1 cellular context compared by ENCODE assay signal in the genomic region with DNA sequence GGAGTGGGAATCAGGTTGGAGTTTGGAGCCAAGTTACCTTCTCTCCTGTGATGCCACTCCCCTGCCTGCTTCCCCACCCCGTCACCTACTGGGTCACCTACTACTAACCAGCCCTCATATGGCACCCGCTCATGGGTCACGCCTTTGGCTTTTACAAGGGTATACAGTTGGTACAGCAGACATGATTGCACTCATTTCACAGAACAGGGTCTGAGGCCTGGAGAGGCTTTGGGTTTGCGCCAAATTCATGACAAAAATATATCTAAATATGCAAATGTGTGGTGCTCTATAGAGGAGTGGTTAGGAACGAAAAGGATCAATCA.
TF ChIP-seq lines count a peak whose summit lies in the region.

No MANE protein-coding gene starts in this region.

TF ChIP-seq in H1, 55 proteins besides CTCF, POLR2A, EP300 and RAD21:
- TF ChIP-seq CEBPB (IDR thresholded peaks at IDR 0.05; ENCODE audit: low read depth, low read length): no peak
- no peak for TF ChIP-seq GABPA (IDR thresholded peaks at IDR 0.05; ENCODE audit: borderline replicate concordance, insufficient read depth, low read length)
- TF ChIP-seq BCL11A (IDR thresholded peaks at IDR 0.05; ENCODE audit: low read depth in 2 of 2, low read length in 2 of 2): no peak
- TF ChIP-seq, protein P1, sequence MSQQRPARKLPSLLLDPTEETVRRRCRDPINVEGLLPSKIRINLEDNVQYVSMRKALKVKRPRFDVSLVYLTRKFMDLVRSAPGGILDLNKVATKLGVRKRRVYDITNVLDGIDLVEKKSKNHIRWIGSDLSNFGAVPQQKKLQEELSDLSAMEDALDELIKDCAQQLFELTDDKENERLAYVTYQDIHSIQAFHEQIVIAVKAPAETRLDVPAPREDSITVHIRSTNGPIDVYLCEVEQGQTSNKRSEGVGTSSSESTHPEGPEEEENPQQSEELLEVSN (IDR thresholded peaks at IDR 0.05): no peak
- no peak for TF ChIP-seq CTBP2 (IDR thresholded peaks at IDR 0.05; ENCODE audit: borderline replicate concordance, insufficient read depth, insufficient read length, low read length)
- no peak for TF ChIP-seq CREB1 (IDR thresholded peaks at IDR 0.05)
- TF ChIP-seq, protein P2, sequence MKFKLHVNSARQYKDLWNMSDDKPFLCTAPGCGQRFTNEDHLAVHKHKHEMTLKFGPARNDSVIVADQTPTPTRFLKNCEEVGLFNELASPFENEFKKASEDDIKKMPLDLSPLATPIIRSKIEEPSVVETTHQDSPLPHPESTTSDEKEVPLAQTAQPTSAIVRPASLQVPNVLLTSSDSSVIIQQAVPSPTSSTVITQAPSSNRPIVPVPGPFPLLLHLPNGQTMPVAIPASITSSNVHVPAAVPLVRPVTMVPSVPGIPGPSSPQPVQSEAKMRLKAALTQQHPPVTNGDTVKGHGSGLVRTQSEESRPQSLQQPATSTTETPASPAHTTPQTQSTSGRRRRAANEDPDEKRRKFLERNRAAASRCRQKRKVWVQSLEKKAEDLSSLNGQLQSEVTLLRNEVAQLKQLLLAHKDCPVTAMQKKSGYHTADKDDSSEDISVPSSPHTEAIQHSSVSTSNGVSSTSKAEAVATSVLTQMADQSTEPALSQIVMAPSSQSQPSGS (IDR thresholded peaks at IDR 0.05; ENCODE audit: low read length): no peak
- TF ChIP-seq, protein P3, sequence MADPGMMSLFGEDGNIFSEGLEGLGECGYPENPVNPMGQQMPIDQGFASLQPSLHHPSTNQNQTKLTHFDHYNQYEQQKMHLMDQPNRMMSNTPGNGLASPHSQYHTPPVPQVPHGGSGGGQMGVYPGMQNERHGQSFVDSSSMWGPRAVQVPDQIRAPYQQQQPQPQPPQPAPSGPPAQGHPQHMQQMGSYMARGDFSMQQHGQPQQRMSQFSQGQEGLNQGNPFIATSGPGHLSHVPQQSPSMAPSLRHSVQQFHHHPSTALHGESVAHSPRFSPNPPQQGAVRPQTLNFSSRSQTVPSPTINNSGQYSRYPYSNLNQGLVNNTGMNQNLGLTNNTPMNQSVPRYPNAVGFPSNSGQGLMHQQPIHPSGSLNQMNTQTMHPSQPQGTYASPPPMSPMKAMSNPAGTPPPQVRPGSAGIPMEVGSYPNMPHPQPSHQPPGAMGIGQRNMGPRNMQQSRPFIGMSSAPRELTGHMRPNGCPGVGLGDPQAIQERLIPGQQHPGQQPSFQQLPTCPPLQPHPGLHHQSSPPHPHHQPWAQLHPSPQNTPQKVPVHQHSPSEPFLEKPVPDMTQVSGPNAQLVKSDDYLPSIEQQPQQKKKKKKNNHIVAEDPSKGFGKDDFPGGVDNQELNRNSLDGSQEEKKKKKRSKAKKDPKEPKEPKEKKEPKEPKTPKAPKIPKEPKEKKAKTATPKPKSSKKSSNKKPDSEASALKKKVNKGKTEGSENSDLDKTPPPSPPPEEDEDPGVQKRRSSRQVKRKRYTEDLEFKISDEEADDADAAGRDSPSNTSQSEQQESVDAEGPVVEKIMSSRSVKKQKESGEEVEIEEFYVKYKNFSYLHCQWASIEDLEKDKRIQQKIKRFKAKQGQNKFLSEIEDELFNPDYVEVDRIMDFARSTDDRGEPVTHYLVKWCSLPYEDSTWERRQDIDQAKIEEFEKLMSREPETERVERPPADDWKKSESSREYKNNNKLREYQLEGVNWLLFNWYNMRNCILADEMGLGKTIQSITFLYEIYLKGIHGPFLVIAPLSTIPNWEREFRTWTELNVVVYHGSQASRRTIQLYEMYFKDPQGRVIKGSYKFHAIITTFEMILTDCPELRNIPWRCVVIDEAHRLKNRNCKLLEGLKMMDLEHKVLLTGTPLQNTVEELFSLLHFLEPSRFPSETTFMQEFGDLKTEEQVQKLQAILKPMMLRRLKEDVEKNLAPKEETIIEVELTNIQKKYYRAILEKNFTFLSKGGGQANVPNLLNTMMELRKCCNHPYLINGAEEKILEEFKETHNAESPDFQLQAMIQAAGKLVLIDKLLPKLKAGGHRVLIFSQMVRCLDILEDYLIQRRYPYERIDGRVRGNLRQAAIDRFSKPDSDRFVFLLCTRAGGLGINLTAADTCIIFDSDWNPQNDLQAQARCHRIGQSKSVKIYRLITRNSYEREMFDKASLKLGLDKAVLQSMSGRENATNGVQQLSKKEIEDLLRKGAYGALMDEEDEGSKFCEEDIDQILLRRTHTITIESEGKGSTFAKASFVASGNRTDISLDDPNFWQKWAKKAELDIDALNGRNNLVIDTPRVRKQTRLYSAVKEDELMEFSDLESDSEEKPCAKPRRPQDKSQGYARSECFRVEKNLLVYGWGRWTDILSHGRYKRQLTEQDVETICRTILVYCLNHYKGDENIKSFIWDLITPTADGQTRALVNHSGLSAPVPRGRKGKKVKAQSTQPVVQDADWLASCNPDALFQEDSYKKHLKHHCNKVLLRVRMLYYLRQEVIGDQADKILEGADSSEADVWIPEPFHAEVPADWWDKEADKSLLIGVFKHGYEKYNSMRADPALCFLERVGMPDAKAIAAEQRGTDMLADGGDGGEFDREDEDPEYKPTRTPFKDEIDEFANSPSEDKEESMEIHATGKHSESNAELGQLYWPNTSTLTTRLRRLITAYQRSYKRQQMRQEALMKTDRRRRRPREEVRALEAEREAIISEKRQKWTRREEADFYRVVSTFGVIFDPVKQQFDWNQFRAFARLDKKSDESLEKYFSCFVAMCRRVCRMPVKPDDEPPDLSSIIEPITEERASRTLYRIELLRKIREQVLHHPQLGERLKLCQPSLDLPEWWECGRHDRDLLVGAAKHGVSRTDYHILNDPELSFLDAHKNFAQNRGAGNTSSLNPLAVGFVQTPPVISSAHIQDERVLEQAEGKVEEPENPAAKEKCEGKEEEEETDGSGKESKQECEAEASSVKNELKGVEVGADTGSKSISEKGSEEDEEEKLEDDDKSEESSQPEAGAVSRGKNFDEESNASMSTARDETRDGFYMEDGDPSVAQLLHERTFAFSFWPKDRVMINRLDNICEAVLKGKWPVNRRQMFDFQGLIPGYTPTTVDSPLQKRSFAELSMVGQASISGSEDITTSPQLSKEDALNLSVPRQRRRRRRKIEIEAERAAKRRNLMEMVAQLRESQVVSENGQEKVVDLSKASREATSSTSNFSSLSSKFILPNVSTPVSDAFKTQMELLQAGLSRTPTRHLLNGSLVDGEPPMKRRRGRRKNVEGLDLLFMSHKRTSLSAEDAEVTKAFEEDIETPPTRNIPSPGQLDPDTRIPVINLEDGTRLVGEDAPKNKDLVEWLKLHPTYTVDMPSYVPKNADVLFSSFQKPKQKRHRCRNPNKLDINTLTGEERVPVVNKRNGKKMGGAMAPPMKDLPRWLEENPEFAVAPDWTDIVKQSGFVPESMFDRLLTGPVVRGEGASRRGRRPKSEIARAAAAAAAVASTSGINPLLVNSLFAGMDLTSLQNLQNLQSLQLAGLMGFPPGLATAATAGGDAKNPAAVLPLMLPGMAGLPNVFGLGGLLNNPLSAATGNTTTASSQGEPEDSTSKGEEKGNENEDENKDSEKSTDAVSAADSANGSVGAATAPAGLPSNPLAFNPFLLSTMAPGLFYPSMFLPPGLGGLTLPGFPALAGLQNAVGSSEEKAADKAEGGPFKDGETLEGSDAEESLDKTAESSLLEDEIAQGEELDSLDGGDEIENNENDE (IDR thresholded peaks at IDR 0.05; ENCODE audit: insufficient replicate concordance, low read length): no peak
- no peak for TF ChIP-seq FOSL1 (IDR thresholded peaks at IDR 0.05; ENCODE audit: insufficient read depth, low read depth, low read length)
- no peak for TF ChIP-seq KDM4A (IDR thresholded peaks at IDR 0.05; ENCODE audit: low read depth, low read length, severe bottlenecking)
- no peak for TF ChIP-seq TEAD4 (IDR thresholded peaks at IDR 0.05; ENCODE audit: low read depth, low read length)
- TF ChIP-seq, protein P4, sequence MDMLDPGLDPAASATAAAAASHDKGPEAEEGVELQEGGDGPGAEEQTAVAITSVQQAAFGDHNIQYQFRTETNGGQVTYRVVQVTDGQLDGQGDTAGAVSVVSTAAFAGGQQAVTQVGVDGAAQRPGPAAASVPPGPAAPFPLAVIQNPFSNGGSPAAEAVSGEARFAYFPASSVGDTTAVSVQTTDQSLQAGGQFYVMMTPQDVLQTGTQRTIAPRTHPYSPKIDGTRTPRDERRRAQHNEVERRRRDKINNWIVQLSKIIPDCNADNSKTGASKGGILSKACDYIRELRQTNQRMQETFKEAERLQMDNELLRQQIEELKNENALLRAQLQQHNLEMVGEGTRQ (IDR thresholded peaks at IDR 0.05; ENCODE audit: low read length): no peak
- no peak for TF ChIP-seq NRF1 (IDR thresholded peaks at IDR 0.05; ENCODE audit: low read depth, low read length)
- TF ChIP-seq SUZ12 (IDR thresholded peaks at IDR 0.05; ENCODE audit: low read length): no peak
- no peak for TF ChIP-seq TAF7 (optimal IDR thresholded peaks at IDR 0.05; ENCODE audit: borderline replicate concordance, low read depth, low read length)
- TF ChIP-seq RFX5 (IDR thresholded peaks at IDR 0.05; ENCODE audit: borderline replicate concordance, low read depth, low read length): no peak
- TF ChIP-seq ZNF274 (IDR thresholded peaks at IDR 0.05; ENCODE audit: borderline replicate concordance, extremely low read depth, low read length): no peak
